12 cellular contexts compared by ENCODE assay signal in genomic region chr3:138331143-138331894, GRCh38. TPM values are rescaled to one million over a fixed set of nuclear protein-coding genes. Genes with fewer than 3 reads are reported as not detected.
DNase-seq lines count a peak whose midpoint lies in the region; TF ChIP-seq lines count a peak whose summit lies in the region.
"Had no signal": no experiment of that assay in that cellular context is flagged by ENCODE, and none has a peak within 500 bp of the region (broad histone marks: within the 10 kb centered on the region; RNA-seq: fewer than 3 reads in every experiment).

No MANE protein-coding gene starts in this region.

- H3K4me2 ChIP-seq in OCI-LY7 (ENCODE audit: low read length) (no peak overlapping the region), fibroblast of lung (ENCODE audit: extremely low read depth, insufficient read depth, low read length) (no peak overlapping the region)
- H3K4me2 ChIP-seq: BLaER1 had no signal

- peaks cover 7% of the 10 kb centered on the region for H3K4me1 Mint-ChIP-seq in glutamatergic neuron (ENCODE audit: low read depth, unreplicated experiment)

- no peak overlapping the region for H3K4me3 Mint-ChIP-seq in glutamatergic neuron (ENCODE audit: unreplicated experiment)

- peaks cover 7% of the 10 kb centered on the region for H3K9me3 Mint-ChIP-seq in glutamatergic neuron (ENCODE audit: unreplicated experiment)

- no peak overlapping the region for H3K9ac ChIP-seq in fibroblast of lung (ENCODE audit: insufficient read depth, low read length)
- H3K9ac ChIP-seq: BLaER1 had no signal

- no peak overlapping the region for H3K4me3 ChIP-seq in OCI-LY7 (ENCODE audit: low read depth, low read length, poor library complexity, severe bottlenecking)
- H3K4me3 ChIP-seq in fibroblast of lung (replicated peaks in 1 of 4; ENCODE audit: control extremely low read depth in 1 of 4, insufficient read depth in 1 of 4, low read depth in 3 of 4, low read length in 4 of 4): no peak overlapping the region
- H3K4me3 ChIP-seq in right atrium auricular region: no peak overlapping the region
- H3K4me3 ChIP-seq: BLaER1, colonic mucosa, SK-N-MC had no signal

- no peaks in the 10 kb centered on the region for H3K36me3 ChIP-seq in OCI-LY7 (ENCODE audit: insufficient read depth, low read length)
- H3K36me3 ChIP-seq in fibroblast of lung (ENCODE audit: control insufficient read depth, insufficient read depth, low read length): no peaks in the 10 kb centered on the region
- H3K36me3 ChIP-seq in right atrium auricular region: no peaks in the 10 kb centered on the region
- H3K36me3 ChIP-seq: BLaER1, colonic mucosa had no signal

- no TSS peak for BruUV-seq in OCI-LY7 (replicated peaks; lab: Mats Ljungman, UMichigan)

- H2AFZ ChIP-seq in OCI-LY7 (ENCODE audit: low read length) (no peak overlapping the region), fibroblast of lung (ENCODE audit: low read length) (no peak overlapping the region)

- H3K27me3 Mint-ChIP-seq in glutamatergic neuron (ENCODE audit: unreplicated experiment): peaks cover 3% of the 10 kb centered on the region

- H4K20me1 ChIP-seq in OCI-LY7 (ENCODE audit: insufficient read depth, low read length) (no peaks in the 10 kb centered on the region), fibroblast of lung (ENCODE audit: control insufficient read depth, extremely low read depth, insufficient read depth, low read length) (no peaks in the 10 kb centered on the region)
- H4K20me1 ChIP-seq: BLaER1 had no signal

- no peaks in the 10 kb centered on the region for H3K36me3 Mint-ChIP-seq in glutamatergic neuron (ENCODE audit: unreplicated experiment)

- H3K9me3 ChIP-seq in OCI-LY7 (ENCODE audit: low read length) (no peaks in the 10 kb centered on the region), fibroblast of lung (ENCODE audit: control insufficient read depth, insufficient read depth, low read depth, low read length) (no peaks in the 10 kb centered on the region), right atrium auricular region (no peaks in the 10 kb centered on the region)
- H3K9me3 ChIP-seq: BLaER1, colonic mucosa had no signal

- H3K4me1 ChIP-seq in OCI-LY7 (ENCODE audit: insufficient read depth, low read length, poor library complexity, severe bottlenecking) (peaks cover 18% of the 10 kb centered on the region), fibroblast of lung (ENCODE audit: control insufficient read depth, extremely low read depth, insufficient read depth, low read length) (no peaks in the 10 kb centered on the region), right atrium auricular region (peaks cover 0 to 18% of the 10 kb centered on the region in 2 donors)

- H3K79me2 ChIP-seq in OCI-LY7 (ENCODE audit: insufficient read depth, low read depth, low read length): no peaks in the 10 kb centered on the region
- H3K79me2 ChIP-seq in fibroblast of lung (ENCODE audit: control insufficient read depth, insufficient read depth, low read length): no peaks in the 10 kb centered on the region

- POLR2A ChIA-PET in OCI-LY7 (lab: Charles Lee): interaction anchor here (0.6 to 0.9 kb wide), 3 partner anchors 43 to 255 kb away, joined by 3 to 6 read pairs (median 4); no protein-coding TSS in a partner anchor

- no peaks in the 10 kb centered on the region for H3K9me2 ChIP-seq in OCI-LY7 (ENCODE audit: insufficient read depth, low read length)

- H3K27me3 ChIP-seq in fibroblast of lung (ENCODE audit: control insufficient read depth, insufficient read depth, low read length) (peaks cover 4% of the 10 kb centered on the region), right atrium auricular region (no peaks in the 10 kb centered on the region)
- H3K27me3 ChIP-seq: BLaER1, colonic mucosa had no signal

- H3K27ac ChIP-seq in OCI-LY7 (ENCODE audit: low read depth, low read length, poor library complexity, severe bottlenecking) (no peak overlapping the region), fibroblast of lung (ENCODE audit: insufficient read depth, low read length) (no peak overlapping the region), right atrium auricular region (no peak overlapping the region)
- H3K27ac ChIP-seq: BLaER1, colonic mucosa, SK-N-MC had no signal

- DNase-seq in activated CD8-positive, alpha-beta memory T cell treated with anti-CD3 and anti-CD28 coated beads for 24 hours: peak; percentile 37
- no peak for DNase-seq in activated CD8-positive, alpha-beta memory T cell treated with anti-CD3 and anti-CD28 coated beads, Interleukin-2, amount 50 U/mL, for 4 hours
- DNase-seq in OCI-LY7 (ENCODE audit: low spot score) (peak; percentile 7), fibroblast of lung (ENCODE audit: low read depth in 2 of 2) (peak in 1 of 2 donors; percentile 27), superior temporal gyrus (ENCODE audit: extremely low spot score) (peak; percentile 56), NCI-H146 (lab: John Stamatoyannopoulos, UW) (no peak), glutamatergic neuron (no peak), right atrium auricular region (ENCODE audit: low spot score) (no peak)
- DNase-seq: colonic mucosa, NCI-H1930 had no signal

- CTCF ChIA-PET in OCI-LY7 (lab: Charles Lee; ENCODE audit: unreplicated experiment): no interaction called here

- H3K27ac Mint-ChIP-seq in glutamatergic neuron (ENCODE audit: unreplicated experiment): no peak overlapping the region

- peak; percentile 42; the same call in 1 of the 2 replicates for TF ChIP-seq CTCF in OCI-LY7 (conservative IDR thresholded peaks at IDR 0.05; ENCODE audit: low read length)
- TF ChIP-seq CTCF in fibroblast of lung (conservative IDR thresholded peaks at IDR 0.05 in 1 of 2, IDR thresholded peaks at IDR 0.05 in 1 of 2; ENCODE audit: low read depth in 1 of 2, low read length in 2 of 2): peak; percentile 22 to 31
- TF ChIP-seq CTCF in glutamatergic neuron (IDR thresholded peaks at IDR 0.05; ENCODE audit: partially characterized antibody, unreplicated experiment): no peak
- peak in 1 of 2 donors; percentile 30 for TF ChIP-seq CTCF in right atrium auricular region (IDR thresholded peaks at IDR 0.05)

- intact Hi-C loops in OCI-LY7 (cut with micrococcal nuclease; ENCODE audit: unreplicated experiment): loop anchor here (2.0 to 5.0 kb wide), 2 partner anchors 264 to 585 kb away; no protein-coding TSS in a partner anchor

RNA-seq across cellular contexts. Expression of gene NME9, which starts 1.7 kb away (rescaled TPM):
- 0.54 TPM in 1 of 2 replicates, not detected in the other for total RNA-seq in OCI-LY7 (2014; rRNA removed; shearing (Covaris generic))
- not detected in 2 replicates for total RNA-seq in OCI-LY7 (2022)
- not detected in 2 replicates for total RNA-seq in fibroblast of lung
- polyA plus RNA-seq in fibroblast of lung: not detected in 2 replicates
- 0.07 and 0.10 TPM in 2 replicates for polyA plus RNA-seq in fibroblast of lung (2012)
- not detected in 2 replicates for polyA minus RNA-seq in fibroblast of lung (ENCODE audit: low replicate concordance)
- 0.47 TPM for total RNA-seq in glutamatergic neuron (ENCODE audit: unreplicated experiment)
- total RNA-seq in right atrium auricular region: not detected
- total RNA-seq: colonic mucosa had no signal

RNA-seq across cellular contexts. Expression of gene MRAS, which starts 17.1 kb away (rescaled TPM):
- total RNA-seq in OCI-LY7 (2014; rRNA removed; shearing (Covaris generic)): not detected in 2 replicates
- not detected in 2 replicates for total RNA-seq in OCI-LY7 (2022)
- 48.0 and 73.0 TPM in 2 replicates for total RNA-seq in fibroblast of lung
- 35.3 and 43.2 TPM in 2 replicates for polyA plus RNA-seq in fibroblast of lung
- 33.0 and 35.1 TPM in 2 replicates for polyA plus RNA-seq in fibroblast of lung (2012)
- 25.9 and 83.4 TPM in 2 replicates for polyA minus RNA-seq in fibroblast of lung (ENCODE audit: low replicate concordance)
- total RNA-seq in glutamatergic neuron (ENCODE audit: unreplicated experiment): 41.5 TPM
- 100 to 1,000 TPM; 174 to 288 TPM for total RNA-seq in right atrium auricular region

Comparison
In these comparisons a context has a peak if more than half of its experiments do, and no peak if none do; other contexts are left out.
1. DNase-seq: peak in activated CD8-positive, alpha-beta memory T cell treated with anti-CD3 and anti-CD28 coated beads for 24 hours (single experiment), OCI-LY7 (single experiment) and superior temporal gyrus (single experiment); none in activated CD8-positive, alpha-beta memory T cell treated with anti-CD3 and anti-CD28 coated beads, Interleukin-2, amount 50 U/mL, for 4 hours (single experiment), NCI-H146 (single experiment), glutamatergic neuron (single experiment) and right atrium auricular region (single experiment).
2. RNA of gene MRAS, which starts 17.1 kb away (total RNA-seq): 174 to 288 TPM in right atrium auricular region, 48.0 to 73.0 TPM in fibroblast of lung and 41.5 TPM in glutamatergic neuron (single experiment); not detected in OCI-LY7; every median in the first group is over 10 times any median in the second.